ENCODE assay signal across 17 cellular contexts in genomic region chr19:32358311-32358710, GRCh38. TPM values are rescaled to one million over a fixed set of nuclear protein-coding genes. Genes with fewer than 3 reads are reported as not detected.
DNase-seq lines count a peak whose midpoint lies in the region; ATAC-seq, FAIRE-seq and TF ChIP-seq lines count a peak whose summit lies in the region.
"Had no signal": no experiment of that assay in that cellular context is flagged by ENCODE, and none has a peak within 500 bp of the region (broad histone marks: within the 10 kb centered on the region; RNA-seq: fewer than 3 reads in every experiment).

No MANE protein-coding gene starts in this region.

- TF ChIP-seq EP300 in A549 (IDR thresholded peaks at IDR 0.05), result no peak

- H3K4me3 ChIP-seq in A549 (no peak overlapping the region), MG63 (no peak overlapping the region)
- H3K4me3 ChIP-seq: GM12878 had no signal

- DNase-seq in A549 (ENCODE audit: low read depth in 1 of 2, low spot score in 1 of 2) (no peak), NCI-H2227 (lab: John Stamatoyannopoulos, UW; ENCODE audit: unreplicated experiment) (peak; percentile 78), glomerular visceral epithelial cell (ENCODE audit: extremely low spot score) (peak; percentile 35), renal cortical epithelial cell (ENCODE audit: low read depth) (peak; percentile 70), MG63 (no peak)
- DNase-seq: C1 segment of cervical spinal cord; Calu3; CD4-positive, alpha-beta T cell; DMS79; GOT3; H9 had no signal

- H3K27me3 ChIP-seq in MG63, result no peaks in the 10 kb centered on the region

- TF ChIP-seq CTCF in A549 (IDR thresholded peaks at IDR 0.05), result no peak

- H3K27ac ChIP-seq in A549, result no peak overlapping the region

- WGBS in A549 (ENCODE audit: missing lambda C conversion rate), result 96% methylated on average over 5 of the region's 5 CpGs

- no peak for ATAC-seq in A549
- ATAC-seq in GM18873 (IDR thresholded peaks at IDR 0.05; ENCODE audit: low FRiP score, unreplicated experiment), result no peak
- ATAC-seq in GM19395 (IDR thresholded peaks at IDR 0.05; ENCODE audit: unreplicated experiment), result no peak
- ATAC-seq: GM12878, HepG2 had no signal

- no peak for TF ChIP-seq RAD21 in A549 (conservative IDR thresholded peaks at IDR 0.05 in 1 of 2, IDR thresholded peaks at IDR 0.05 in 1 of 2)

- no peak overlapping the region for H3K4me2 ChIP-seq in A549

- H3K36me3 ChIP-seq in MG63, result peaks cover 83% of the 10 kb centered on the region

- H3K9me3 ChIP-seq in A549 (no peaks in the 10 kb centered on the region), MG63 (no peaks in the 10 kb centered on the region)

- POLR2A ChIA-PET in A549 (lab: Yijun Ruan, JAX), result interaction anchor here (2.2 kb wide), 1 partner anchor 47 kb away, joined by 8 read pairs; the partner anchor contains the start of gene DPY19L3

- peak; percentile 61 for FAIRE-seq in A549 (lab: Jason Lieb, UNC)
- FAIRE-seq: GM12878, GM18507, HepG2, HTR-8/SVneo had no signal

- H3K4me1 ChIP-seq in A549, result peaks cover 22% of the 10 kb centered on the region

- CTCF ChIA-PET in A549 (lab: Yijun Ruan, JAX), result interaction anchor here (0.6 to 6.1 kb wide), 20 partner anchors 10 to 1692 kb away, joined by 3 to 74 read pairs (median 4); partner anchors contain the start of gene ZNF507

- TF ChIP-seq POLR2A in A549 (IDR thresholded peaks at IDR 0.05; ENCODE audit: low read length), result no peak

TF ChIP-seq in A549, 52 proteins besides CTCF, POLR2A, EP300 and RAD21:
- no peak for TF ChIP-seq HEYL (CRISPR knock-in tag; IDR thresholded peaks at IDR 0.05)
- TF ChIP-seq ZFP36 (IDR thresholded peaks at IDR 0.05; ENCODE audit: borderline replicate concordance, partially characterized antibody), result no peak
- TF ChIP-seq HMGXB4 (CRISPR knock-in tag; IDR thresholded peaks at IDR 0.05; ENCODE audit: borderline replicate concordance), result no peak
- 0 out of 2 replicates have a peak, but pooled peaks have one; percentile 49 for TF ChIP-seq TP53 (CRISPR knock-in tag; IDR thresholded peaks at IDR 0.05)
- TF ChIP-seq SMC3 (IDR thresholded peaks at IDR 0.05), result no peak
- TF ChIP-seq CHD4 (IDR thresholded peaks at IDR 0.05; ENCODE audit: borderline replicate concordance), result no peak
- no peak for TF ChIP-seq TFCP2L1 (CRISPR knock-in tag; IDR thresholded peaks at IDR 0.05)
- TF ChIP-seq KDM1A (IDR thresholded peaks at IDR 0.05; ENCODE audit: low read depth), result no peak

RNA-seq across cellular contexts. Expression of gene ZNF507, which starts 12.9 kb away (rescaled TPM):
- polyA plus RNA-seq in A549 (2011; rRNA removed) (49.8 and 50.1 TPM in 2 replicates), A549 (2017; fragmentation: RNase III; extraction: RNeasy Plus Mini Kit Qiagen cat#74134 plus additional on column Dnase treatment) (14.0 to 14.9 TPM (median 14.6 TPM) in 3 replicates)
- 11.6 and 12.2 TPM in 2 replicates for polyA plus RNA-seq in A549 (2012; cell fraction: cytosol; rRNA removed)
- polyA plus RNA-seq in A549 (2012; cell fraction: nucleus; rRNA removed), result 8.4 and 11.3 TPM in 2 replicates
- polyA minus RNA-seq in A549 (2011; rRNA and poly(A)+ RNA removed), result 40.2 and 42.9 TPM in 2 replicates
- total RNA-seq in renal cortical epithelial cell, result 5.2 and 20.3 TPM in 2 replicates
- total RNA-seq in MG63 (2014; rRNA removed; shearing (Covaris generic); ENCODE audit: low replicate concordance), result 4.2 and 10.1 TPM in 2 replicates

RNA-seq across cellular contexts. Expression of gene DPY19L3, which starts 47.3 kb away (rescaled TPM):
- 28.9 and 29.6 TPM in 2 replicates for polyA plus RNA-seq in A549 (2011; rRNA removed)
- 22.4 and 26.1 TPM in 2 replicates for polyA plus RNA-seq in A549 (2012; cell fraction: cytosol; rRNA removed)
- 63.6 and 79.2 TPM in 2 replicates for polyA plus RNA-seq in A549 (2012; cell fraction: nucleus; rRNA removed)
- 14.9 to 16.6 TPM (median 15.7 TPM) in 3 replicates for polyA plus RNA-seq in A549 (2017; fragmentation: RNase III; extraction: RNeasy Plus Mini Kit Qiagen cat#74134 plus additional on column Dnase treatment)
- polyA minus RNA-seq in A549 (2011; rRNA and poly(A)+ RNA removed), result 39.7 and 51.2 TPM in 2 replicates
- 12.3 and 19.3 TPM in 2 replicates for total RNA-seq in renal cortical epithelial cell
- 2.6 and 10.4 TPM in 2 replicates for total RNA-seq in MG63 (2014; rRNA removed; shearing (Covaris generic); ENCODE audit: low replicate concordance)

Comparison
In these comparisons a context has a peak if more than half of its experiments do, and no peak if none do; other contexts are left out.
1. DNase-seq: peak in NCI-H2227 (single experiment), glomerular visceral epithelial cell (single experiment) and renal cortical epithelial cell (single experiment); none in A549 (0 of 2) and MG63 (single experiment).